ENCODE assay signal across 9 cellular contexts in genomic region chr15:85482896-85483295, GRCh38.
DNase-seq lines count a peak whose midpoint lies in the region; ATAC-seq and TF ChIP-seq lines count a peak whose summit lies in the region.
"Had no signal": no experiment of that assay in that cellular context is flagged by ENCODE, and none has a peak within 500 bp of the region (broad histone marks: within the 10 kb centered on the region; RNA-seq: fewer than 3 reads in every experiment).

No MANE protein-coding gene starts in this region.

- H3K9me3 Mint-ChIP-seq in activated CD8-positive, alpha-beta memory T cell treated with anti-CD3 and anti-CD28 coated beads, Interleukin-2, amount 10 ng/mL, durations not matched to agents 7 days and 5 days (ENCODE audit: low read depth), result no peaks in the 10 kb centered on the region

- H3K27ac Mint-ChIP-seq in activated CD8-positive, alpha-beta memory T cell treated with anti-CD3 and anti-CD28 coated beads, Interleukin-2, amount 10 ng/mL, durations not matched to agents 7 days and 5 days, result no peak overlapping the region

- intact Hi-C loops in left lung (cut with DNase I), result no loop called here

- no peak overlapping the region for H3K4me3 Mint-ChIP-seq in activated CD8-positive, alpha-beta memory T cell treated with anti-CD3 and anti-CD28 coated beads, Interleukin-2, amount 10 ng/mL, durations not matched to agents 7 days and 5 days

- CTCF ChIA-PET in AG04449 (lab: Yijun Ruan, JAX), result interaction anchor here (0.6 to 1.7 kb wide), 2 partner anchors 70 to 152 kb away, joined by 3 to 6 read pairs; no protein-coding TSS in a partner anchor
- CTCF ChIA-PET in activated CD8-positive, alpha-beta memory T cell treated with anti-CD3 and anti-CD28 coated beads, Interleukin-2, amount 10 ng/mL, durations not matched to agents 7 days and 5 days (lab: Charles Lee), result no interaction called here

- peak overlapping the region; percentile 48 to 51 for H3K27ac ChIP-seq in left lung
- H3K27ac ChIP-seq: parathyroid adenoma had no signal

- H3K36me3 Mint-ChIP-seq in activated CD8-positive, alpha-beta memory T cell treated with anti-CD3 and anti-CD28 coated beads, Interleukin-2, amount 10 ng/mL, durations not matched to agents 7 days and 5 days, result peaks cover 6% of the 10 kb centered on the region

- POLR2A ChIA-PET in AG04449 (lab: Yijun Ruan, JAX), result no interaction called here

- TF ChIP-seq CTCF in AG04449 (IDR thresholded peaks at IDR 0.05; ENCODE audit: insufficient read depth, low read length, missing control alignments), result no peak
- no peak for TF ChIP-seq CTCF in left lung (IDR thresholded peaks at IDR 0.05)

- DNase-seq in AG04449 (ENCODE audit: low read depth, low spot score) (peak; percentile 77), amniotic stem cell (lab: John Stamatoyannopoulos, UW) (peak; percentile 33), left lung (no peak), NCI-H2171 treated with DMSO at 0.1 percent for 48 hours (lab: John Stamatoyannopoulos, UW) (no peak)
- DNase-seq in activated CD8-positive, alpha-beta memory T cell treated with anti-CD3 and anti-CD28 coated beads, Interleukin-2, amount 10 ng/mL, durations not matched to agents 7 days and 5 days, result no peak

- peaks cover 44% of the 10 kb centered on the region for H3K4me1 Mint-ChIP-seq in activated CD8-positive, alpha-beta memory T cell treated with anti-CD3 and anti-CD28 coated beads, Interleukin-2, amount 10 ng/mL, durations not matched to agents 7 days and 5 days

- H3K27me3 ChIP-seq in left lung, result no peaks in the 10 kb centered on the region

- H3K4me3 ChIP-seq in AG04449 (ENCODE audit: low read depth, low read length) (no peak overlapping the region), left lung (no peak overlapping the region)

- ATAC-seq in HG02610 (IDR thresholded peaks at IDR 0.05; ENCODE audit: unreplicated experiment), result peak; percentile 73
- peak; percentile 68 for ATAC-seq in left lung
- no peak for ATAC-seq in HG03135 (IDR thresholded peaks at IDR 0.05; ENCODE audit: unreplicated experiment)
- ATAC-seq in activated CD8-positive, alpha-beta memory T cell treated with anti-CD3 and anti-CD28 coated beads, Interleukin-2, amount 10 ng/mL, durations not matched to agents 7 days and 5 days, result no peak
- ATAC-seq in HG03196 (IDR thresholded peaks at IDR 0.05; ENCODE audit: unreplicated experiment), result no peak

- H3K36me3 ChIP-seq in left lung, result no peaks in the 10 kb centered on the region

- peaks cover 20 to 56% of the 10 kb centered on the region in 2 donors for H3K4me1 ChIP-seq in left lung
- H3K4me1 ChIP-seq: parathyroid adenoma had no signal

- no peaks in the 10 kb centered on the region for H3K9me3 ChIP-seq in left lung

- no peaks in the 10 kb centered on the region for H3K27me3 Mint-ChIP-seq in activated CD8-positive, alpha-beta memory T cell treated with anti-CD3 and anti-CD28 coated beads, Interleukin-2, amount 10 ng/mL, durations not matched to agents 7 days and 5 days

Comparison
In these comparisons a context has a peak if more than half of its experiments do, and no peak if none do; other contexts are left out.
1. DNase-seq: peak in AG04449 (single experiment) and amniotic stem cell (single experiment); none in left lung (0 of 2), activated CD8-positive, alpha-beta memory T cell treated with anti-CD3 and anti-CD28 coated beads, Interleukin-2, amount 10 ng/mL, durations not matched to agents 7 days and 5 days (single experiment) and NCI-H2171 treated with DMSO at 0.1 percent for 48 hours (single experiment).
2. ATAC-seq: peak in HG02610 (single experiment) and left lung (single experiment); none in HG03135 (single experiment), activated CD8-positive, alpha-beta memory T cell treated with anti-CD3 and anti-CD28 coated beads, Interleukin-2, amount 10 ng/mL, durations not matched to agents 7 days and 5 days (single experiment) and HG03196 (single experiment).